ENCODE assay signal across 11 cellular contexts in the genomic region with DNA sequence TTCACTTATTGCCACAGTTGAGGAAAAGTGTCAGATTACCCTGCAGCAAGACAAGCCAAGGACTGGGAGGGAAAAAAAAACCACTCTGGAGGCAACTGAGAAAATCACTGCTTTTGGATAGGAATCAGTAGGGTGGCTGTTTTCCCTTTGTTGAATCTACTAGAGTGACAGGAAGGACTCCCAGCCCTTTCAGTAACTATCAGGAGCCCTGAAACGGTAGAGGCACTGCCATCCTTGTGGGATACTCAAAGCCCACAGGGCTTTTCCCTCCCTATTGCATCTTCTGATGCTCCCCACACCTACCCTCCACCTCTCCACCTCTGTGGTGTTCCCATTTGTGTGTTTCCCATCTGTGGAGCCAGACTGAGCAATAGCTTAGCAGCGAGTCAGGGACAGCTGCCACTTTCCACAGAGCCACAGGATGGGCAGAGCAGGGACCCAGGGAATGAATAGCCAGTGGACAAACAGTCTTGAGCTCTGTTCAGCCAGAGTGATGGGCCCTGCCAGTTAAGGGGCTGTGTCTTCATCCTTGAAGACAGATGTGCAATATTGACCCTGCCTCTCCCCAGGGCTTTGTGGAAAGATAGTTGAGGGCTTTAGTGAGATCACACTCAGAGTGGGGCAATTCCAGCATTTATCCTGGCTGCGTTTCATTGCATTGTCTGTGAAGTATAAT. TPM values are rescaled to one million over a fixed set of nuclear protein-coding genes. Genes with fewer than 3 reads are reported as not detected.
DNase-seq lines count a peak whose midpoint lies in the region; ATAC-seq and TF ChIP-seq lines count a peak whose summit lies in the region.
"Had no signal": no experiment of that assay in that cellular context is flagged by ENCODE, and none has a peak within 500 bp of the region (broad histone marks: within the 10 kb centered on the region; RNA-seq: fewer than 3 reads in every experiment).

No MANE protein-coding gene starts in this region.

- ATAC-seq in HG02970 (IDR thresholded peaks at IDR 0.05; ENCODE audit: low FRiP score, unreplicated experiment) = no peak
- ATAC-seq: left cardiac atrium had no signal

- H3K27ac ChIP-seq in ascending aorta = no peak overlapping the region
- H3K27ac ChIP-seq: parathyroid adenoma, transverse colon had no signal

- peaks cover 21% of the 10 kb centered on the region for H3K4me1 Mint-ChIP-seq in neural crest cell

- H3K4me1 ChIP-seq in ascending aorta = no peaks in the 10 kb centered on the region
- H3K4me1 ChIP-seq: parathyroid adenoma had no signal

- no peaks in the 10 kb centered on the region for H3K27me3 Mint-ChIP-seq in neural crest cell (ENCODE audit: low read depth)

- peaks cover 9% of the 10 kb centered on the region for H3K36me3 Mint-ChIP-seq in neural crest cell (ENCODE audit: low read depth)

- no peaks in the 10 kb centered on the region for H3K9me3 Mint-ChIP-seq in neural crest cell

- TF ChIP-seq CTCF in fibroblast of mammary gland (conservative IDR thresholded peaks at IDR 0.05; ENCODE audit: control insufficient read depth, insufficient read depth, low read depth, low read length) (no peak), neural crest cell (conservative IDR thresholded peaks at IDR 0.05) (no peak), ascending aorta (IDR thresholded peaks at IDR 0.05) (no peak)

- H3K27ac Mint-ChIP-seq in neural crest cell (ENCODE audit: unreplicated experiment) = peak overlapping the region; percentile 68

- H3K9me3 ChIP-seq in ascending aorta = no peaks in the 10 kb centered on the region
- H3K9me3 ChIP-seq: transverse colon had no signal

- H3K4me3 ChIP-seq in fibroblast of mammary gland (ENCODE audit: control insufficient read depth, low read depth, low read length) = no peak overlapping the region
- no peak overlapping the region for H3K4me3 ChIP-seq in ascending aorta
- H3K4me3 ChIP-seq: transverse colon had no signal

- peaks cover 22 to 33% of the 10 kb centered on the region in 2 donors for H3K36me3 ChIP-seq in ascending aorta

- no peaks in the 10 kb centered on the region for H3K27me3 ChIP-seq in ascending aorta
- H3K27me3 ChIP-seq: transverse colon had no signal

- intact Hi-C loops in ascending aorta (cut with DNase I) = no loop called here

- peak; percentile 31 for DNase-seq in GM03348 (ENCODE audit: low spot score)
- DNase-seq in NCI-H2227 (lab: John Stamatoyannopoulos, UW; ENCODE audit: unreplicated experiment) = peak; percentile 42
- DNase-seq in fibroblast of mammary gland (ENCODE audit: low read depth) = peak; percentile 78
- no peak for DNase-seq in neural crest cell (ENCODE audit: low read depth, low spot score)
- DNase-seq in GOT3 (lab: John Stamatoyannopoulos, UW) = no peak
- DNase-seq in ascending aorta (ENCODE audit: low spot score in 2 of 2) = no peak
- DNase-seq: left cardiac atrium, SHP77, transverse colon had no signal

- peak overlapping the region; percentile 62 for H3K4me3 Mint-ChIP-seq in neural crest cell

RNA-seq across cellular contexts. Expression of a gene that starts 13.9 kb away (rescaled TPM):
- 20.9 and 22.0 TPM in 2 replicates for total RNA-seq in neural crest cell
- total RNA-seq in ascending aorta = 53.0 TPM

RNA-seq across cellular contexts. Expression of a gene that starts 24.5 kb away (rescaled TPM):
- 67.2 and 68.6 TPM in 2 replicates for total RNA-seq in neural crest cell
- 28.0 TPM for total RNA-seq in ascending aorta

Comparison
In these comparisons a context has a peak if more than half of its experiments do, and no peak if none do; other contexts are left out.
1. DNase-seq: peak in GM03348 (single experiment), NCI-H2227 (single experiment) and fibroblast of mammary gland (single experiment); none in neural crest cell (single experiment), GOT3 (single experiment) and ascending aorta (0 of 2).